In the genomic region with DNA sequence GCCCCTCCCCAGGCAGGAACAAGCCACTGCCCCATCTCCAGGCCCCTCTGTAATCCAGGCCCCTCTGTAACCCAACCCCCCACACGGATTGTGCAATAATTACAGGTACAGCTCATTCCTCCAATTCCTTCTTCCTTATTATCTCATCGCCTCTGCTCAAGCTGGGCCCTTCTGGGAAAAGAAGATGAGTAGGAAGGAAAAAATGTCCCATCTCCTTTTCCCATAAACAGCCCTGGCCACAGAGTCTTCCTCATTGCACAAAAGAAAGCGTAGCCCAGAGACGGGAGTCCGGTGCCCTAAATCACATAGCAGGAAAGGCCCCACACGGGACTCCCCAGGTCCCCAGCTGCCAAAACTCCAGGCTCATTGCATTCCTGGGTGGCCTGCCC, we compare ENCODE assay signal across 1 cellular context.
TF ChIP-seq lines count a peak whose summit lies in the region.

No MANE protein-coding gene starts in this region.

TF ChIP-seq in GM23338, 12 proteins besides CTCF, POLR2A, EP300 and RAD21 (continued from another document):
- TF ChIP-seq ETS1 (IDR thresholded peaks at IDR 0.05), result no peak
- no peak for TF ChIP-seq STAT1 (IDR thresholded peaks at IDR 0.05; ENCODE audit: unreplicated experiment)
- TF ChIP-seq, protein P1, sequence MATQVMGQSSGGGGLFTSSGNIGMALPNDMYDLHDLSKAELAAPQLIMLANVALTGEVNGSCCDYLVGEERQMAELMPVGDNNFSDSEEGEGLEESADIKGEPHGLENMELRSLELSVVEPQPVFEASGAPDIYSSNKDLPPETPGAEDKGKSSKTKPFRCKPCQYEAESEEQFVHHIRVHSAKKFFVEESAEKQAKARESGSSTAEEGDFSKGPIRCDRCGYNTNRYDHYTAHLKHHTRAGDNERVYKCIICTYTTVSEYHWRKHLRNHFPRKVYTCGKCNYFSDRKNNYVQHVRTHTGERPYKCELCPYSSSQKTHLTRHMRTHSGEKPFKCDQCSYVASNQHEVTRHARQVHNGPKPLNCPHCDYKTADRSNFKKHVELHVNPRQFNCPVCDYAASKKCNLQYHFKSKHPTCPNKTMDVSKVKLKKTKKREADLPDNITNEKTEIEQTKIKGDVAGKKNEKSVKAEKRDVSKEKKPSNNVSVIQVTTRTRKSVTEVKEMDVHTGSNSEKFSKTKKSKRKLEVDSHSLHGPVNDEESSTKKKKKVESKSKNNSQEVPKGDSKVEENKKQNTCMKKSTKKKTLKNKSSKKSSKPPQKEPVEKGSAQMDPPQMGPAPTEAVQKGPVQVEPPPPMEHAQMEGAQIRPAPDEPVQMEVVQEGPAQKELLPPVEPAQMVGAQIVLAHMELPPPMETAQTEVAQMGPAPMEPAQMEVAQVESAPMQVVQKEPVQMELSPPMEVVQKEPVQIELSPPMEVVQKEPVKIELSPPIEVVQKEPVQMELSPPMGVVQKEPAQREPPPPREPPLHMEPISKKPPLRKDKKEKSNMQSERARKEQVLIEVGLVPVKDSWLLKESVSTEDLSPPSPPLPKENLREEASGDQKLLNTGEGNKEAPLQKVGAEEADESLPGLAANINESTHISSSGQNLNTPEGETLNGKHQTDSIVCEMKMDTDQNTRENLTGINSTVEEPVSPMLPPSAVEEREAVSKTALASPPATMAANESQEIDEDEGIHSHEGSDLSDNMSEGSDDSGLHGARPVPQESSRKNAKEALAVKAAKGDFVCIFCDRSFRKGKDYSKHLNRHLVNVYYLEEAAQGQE (IDR thresholded peaks at IDR 0.05; ENCODE audit: unreplicated experiment), result no peak
- no peak for TF ChIP-seq ZNF114 (CRISPR knock-in tag; IDR thresholded peaks at IDR 0.05)
- no peak for TF ChIP-seq CREB1 (CRISPR knock-in tag; IDR thresholded peaks at IDR 0.05; ENCODE audit: low read depth)
- TF ChIP-seq ZNF331 (CRISPR knock-in tag; IDR thresholded peaks at IDR 0.05; ENCODE audit: low read depth), result no peak
- no peak for TF ChIP-seq NANOG (IDR thresholded peaks at IDR 0.05; ENCODE audit: borderline replicate concordance)
- TF ChIP-seq EZH2phosphoT487 (IDR thresholded peaks at IDR 0.05; ENCODE audit: unreplicated experiment), result no peak
- no peak for TF ChIP-seq POLR2AphosphoS5 (IDR thresholded peaks at IDR 0.05; ENCODE audit: low read depth)
TF ChIP-seq in GM23338: peak in this region for 0.
